In genomic region chr16:30534368-30535105, GRCh38 we compare ENCODE assay signal across 7 cellular contexts. TPM values are rescaled to one million over a fixed set of nuclear protein-coding genes. Genes with fewer than 3 reads are reported as not detected.
DNase-seq lines count a peak whose midpoint lies in the region; ATAC-seq and TF ChIP-seq lines count a peak whose summit lies in the region.

Gene ZNF747, minus strand, starts transcription at chr16:30534858. Its CDS starts 179 bp downstream, at chr16:30534679.

- H3K9me3 Mint-ChIP-seq in WTC11 (no peaks in the 10 kb centered on the region), immature natural killer cell (no peaks in the 10 kb centered on the region)

- intact Hi-C loops in mammary epithelial cell (cut with micrococcal nuclease), result loop anchor here (1.0 to 10.0 kb wide), 9 partner anchors 7 to 160 kb away; partner anchors contain the start of genes DCTPP1, SEPHS2, SRCAP and ZNF764

- H3K79me2 ChIP-seq in mammary epithelial cell (ENCODE audit: insufficient read depth, low read length) (peaks cover 20% of the 10 kb centered on the region), smooth muscle cell (ENCODE audit: low read depth) (peaks cover 17% of the 10 kb centered on the region)

- peaks cover 16% of the 10 kb centered on the region for H3K36me3 Mint-ChIP-seq in WTC11
- peaks cover 0 to 5% (median 4%) of the 10 kb centered on the region in 3 donors for H3K36me3 Mint-ChIP-seq in immature natural killer cell

- H3K4me3 Mint-ChIP-seq in WTC11 (peak within 1 kb of the TSS; percentile 95), immature natural killer cell (peak within 1 kb of the TSS; percentile 91 to 98 (median 92))

- 3% methylated on average over 20 of the region's 70 CpGs for WGBS in mammary epithelial cell (ENCODE audit: low coverage, missing lambda C conversion rate)
- WGBS in smooth muscle cell (ENCODE audit: low lambda C conversion rate), result 2% methylated on average over 56 of the region's 70 CpGs

- in situ Hi-C loops in mammary epithelial cell (cut with MboI; ENCODE audit: low sequenced_read_pairs in 2 of 2), result loop anchor here in 1 of 2 donors (10.0 kb wide), 1 partner anchor 90 kb away; the partner anchor contains the start of gene SEPHS2

- TF ChIP-seq CTCF in WTC11 (IDR thresholded peaks at IDR 0.05) (no peak), mammary epithelial cell (conservative IDR thresholded peaks at IDR 0.05 in 1 of 2, IDR thresholded peaks at IDR 0.05 in 1 of 2; ENCODE audit: extremely low read depth in 1 of 2, insufficient read depth in 1 of 2, low read depth in 1 of 2, low read length in 2 of 2) (peak in 1 of 2 donors; percentile 7), smooth muscle cell (IDR thresholded peaks at IDR 0.05; ENCODE audit: borderline replicate concordance, insufficient read depth, poor library complexity, severe bottlenecking) (no peak)

- H4K20me1 ChIP-seq in mammary epithelial cell (ENCODE audit: insufficient read depth, low read length), result no peaks in the 10 kb centered on the region
- H4K20me1 ChIP-seq in smooth muscle cell (ENCODE audit: low read depth), result no peaks in the 10 kb centered on the region

- H3K36me3 ChIP-seq in mammary epithelial cell (ENCODE audit: insufficient read depth, low read length) (no peaks in the 10 kb centered on the region), smooth muscle cell (ENCODE audit: low read depth) (no peaks in the 10 kb centered on the region)

- H3K4me3 ChIP-seq in mammary epithelial cell (replicated peaks in 1 of 3; ENCODE audit: insufficient read depth in 1 of 3, low read depth in 2 of 3, low read length in 3 of 3), result peak within 1 kb of the TSS; percentile 50 to 64 (median 57)
- H3K4me3 ChIP-seq in smooth muscle cell, result peak within 1 kb of the TSS; percentile 85

- POLR2A ChIA-PET in WTC11 (lab: Charles Lee), result interaction anchor here (0.6 to 3.1 kb wide), 13 partner anchors 16 to 116 kb away, joined by 3 to 42 read pairs (median 4); partner anchors contain the start of genes ZNF688, ZNF689 and ZNF764

- H3F3A ChIP-seq in smooth muscle cell (ENCODE audit: low read depth), result peaks cover 4% of the 10 kb centered on the region

- peak within 1 kb of the TSS; percentile 88 for H2AFZ ChIP-seq in mammary epithelial cell (ENCODE audit: low read depth, low read length)
- peak within 1 kb of the TSS; percentile 99 for H2AFZ ChIP-seq in smooth muscle cell (ENCODE audit: low read depth)

- no peaks in the 10 kb centered on the region for H3K27me3 Mint-ChIP-seq in WTC11 (ENCODE audit: low read depth)
- H3K27me3 Mint-ChIP-seq in immature natural killer cell (ENCODE audit: low read depth in 3 of 3), result peaks cover 3 to 7% (median 4%) of the 10 kb centered on the region in 3 donors

- peak within 1 kb of the TSS; percentile 71 for H3K9ac ChIP-seq in mammary epithelial cell (ENCODE audit: insufficient read depth, low read length)
- peak within 1 kb of the TSS; percentile 89 for H3K9ac ChIP-seq in smooth muscle cell (ENCODE audit: low read depth)

- H3K27me3 ChIP-seq in mammary epithelial cell (ENCODE audit: insufficient read depth, low read length), result no peaks in the 10 kb centered on the region
- no peaks in the 10 kb centered on the region for H3K27me3 ChIP-seq in smooth muscle cell (ENCODE audit: low read depth)

- ATAC-seq in GM18511 (IDR thresholded peaks at IDR 0.05; ENCODE audit: unreplicated experiment), result peak; percentile 72
- ATAC-seq in HG03097 (IDR thresholded peaks at IDR 0.05; ENCODE audit: low FRiP score, unreplicated experiment), result peak; percentile 54
- peak; percentile 68 for ATAC-seq in WTC11

- no TSS peak for BruUV-seq in mammary epithelial cell (replicated peaks; lab: Mats Ljungman, UMichigan)

- dilution Hi-C loops in mammary epithelial cell (cut with HindIII; ENCODE audit: low sequenced_read_pairs), result no loop called here

- H3K9me3 ChIP-seq in mammary epithelial cell (replicated peaks; ENCODE audit: insufficient read depth, low read length) (no peaks in the 10 kb centered on the region), smooth muscle cell (replicated peaks; ENCODE audit: low read depth) (no peaks in the 10 kb centered on the region)

- H3K4me2 ChIP-seq in mammary epithelial cell (ENCODE audit: insufficient read depth, low read depth, low read length), result peak within 1 kb of the TSS; percentile 81
- H3K4me2 ChIP-seq in smooth muscle cell, result peak within 1 kb of the TSS; percentile 89

- peak; percentile 86 for DNase-seq in NCI-H2227 treated with DMSO at 0.1 percent for 48 hours (lab: John Stamatoyannopoulos, UW)
- DNase-seq in WTC11 (ENCODE audit: low spot score), result peak; percentile 89
- DNase-seq in mammary epithelial cell, result peak; percentile 75
- peak; percentile 89 to 91 (median 90) for DNase-seq in immature natural killer cell
- DNase-seq in smooth muscle cell (lab: John Stamatoyannopoulos, UW; ENCODE audit: unreplicated experiment), result peak; percentile 51

- CTCF ChIA-PET in WTC11 (lab: Charles Lee) (interaction anchor here (0.5 to 4.7 kb wide), 15 partner anchors 16 to 422 kb away, joined by 3 to 41 read pairs (median 6); partner anchors contain the start of genes DCTPP1, ZNF688, ZNF764 and ZNF785), mammary epithelial cell (lab: Charles Lee; ENCODE audit: low non-redundant PET) (interaction anchor here (1.5 kb wide), 1 partner anchor 105 kb away, joined by 9 read pairs; the partner anchor contains the start of gene DCTPP1)

- H3K27ac ChIP-seq in mammary epithelial cell (ENCODE audit: insufficient read depth, low read depth, low read length) (peak within 1 kb of the TSS; percentile 71), smooth muscle cell (ENCODE audit: low read depth) (peak within 1 kb of the TSS; percentile 64)

- H3K27ac Mint-ChIP-seq in WTC11 (peak within 1 kb of the TSS; percentile 99), immature natural killer cell (peak within 1 kb of the TSS; percentile 91 to 99 (median 97))

- H3K4me1 Mint-ChIP-seq in WTC11 (peaks cover 27% of the 10 kb centered on the region), immature natural killer cell (peaks cover 27 to 36% of the 10 kb centered on the region in 2 donors)

- H3K4me1 ChIP-seq in mammary epithelial cell (ENCODE audit: insufficient read depth, low read length), result peaks cover 15% of the 10 kb centered on the region
- peaks cover 13% of the 10 kb centered on the region for H3K4me1 ChIP-seq in smooth muscle cell (ENCODE audit: low read depth)

TF ChIP-seq in WTC11, 78 proteins besides CTCF, POLR2A, EP300 and RAD21 (continues in another document):
- peak; percentile 7; the same call in 1 of the 2 replicates for TF ChIP-seq GABPB1 (CRISPR knock-in tag; IDR thresholded peaks at IDR 0.05)
- TF ChIP-seq, protein P1, sequence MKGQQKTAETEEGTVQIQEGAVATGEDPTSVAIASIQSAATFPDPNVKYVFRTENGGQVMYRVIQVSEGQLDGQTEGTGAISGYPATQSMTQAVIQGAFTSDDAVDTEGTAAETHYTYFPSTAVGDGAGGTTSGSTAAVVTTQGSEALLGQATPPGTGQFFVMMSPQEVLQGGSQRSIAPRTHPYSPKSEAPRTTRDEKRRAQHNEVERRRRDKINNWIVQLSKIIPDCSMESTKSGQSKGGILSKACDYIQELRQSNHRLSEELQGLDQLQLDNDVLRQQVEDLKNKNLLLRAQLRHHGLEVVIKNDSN (CRISPR knock-in tag; IDR thresholded peaks at IDR 0.05), result 0 out of 2 replicates have a peak, but pooled peaks have one; percentile 15
- peak; percentile 83 for TF ChIP-seq NR2C2 (CRISPR knock-in tag; IDR thresholded peaks at IDR 0.05)
- TF ChIP-seq, protein P2, sequence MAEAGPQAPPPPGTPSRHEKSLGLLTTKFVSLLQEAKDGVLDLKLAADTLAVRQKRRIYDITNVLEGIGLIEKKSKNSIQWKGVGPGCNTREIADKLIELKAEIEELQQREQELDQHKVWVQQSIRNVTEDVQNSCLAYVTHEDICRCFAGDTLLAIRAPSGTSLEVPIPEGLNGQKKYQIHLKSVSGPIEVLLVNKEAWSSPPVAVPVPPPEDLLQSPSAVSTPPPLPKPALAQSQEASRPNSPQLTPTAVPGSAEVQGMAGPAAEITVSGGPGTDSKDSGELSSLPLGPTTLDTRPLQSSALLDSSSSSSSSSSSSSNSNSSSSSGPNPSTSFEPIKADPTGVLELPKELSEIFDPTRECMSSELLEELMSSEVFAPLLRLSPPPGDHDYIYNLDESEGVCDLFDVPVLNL (CRISPR knock-in tag; IDR thresholded peaks at IDR 0.05; ENCODE audit: borderline replicate concordance, low read depth), result no peak
- TF ChIP-seq RELA (CRISPR knock-in tag; IDR thresholded peaks at IDR 0.05; ENCODE audit: borderline replicate concordance), result peak; percentile 69; the same call in 1 of the 2 replicates
- peak; percentile 45; the same call in 1 of the 2 replicates for TF ChIP-seq ZBTB21 (CRISPR knock-in tag; IDR thresholded peaks at IDR 0.05; ENCODE audit: borderline replicate concordance)
- peak; percentile 70; the same call in 1 of the 2 replicates for TF ChIP-seq HMGXB4 (CRISPR knock-in tag; IDR thresholded peaks at IDR 0.05)
- TF ChIP-seq JUN (CRISPR knock-in tag; IDR thresholded peaks at IDR 0.05), result peak; percentile 65; the same call in 1 of the 2 replicates

RNA-seq across cellular contexts. Expression of gene ZNF747, which starts in this region (rescaled TPM):
- total RNA-seq in WTC11 (2021) (11.3 to 11.7 TPM (median 11.5 TPM) in 3 replicates), mammary epithelial cell (10 to 100 TPM in 1 of 2 donors, 1 to 10 TPM in 1; 6.7 to 11.0 TPM), smooth muscle cell (5.6 and 6.3 TPM in 2 replicates)
- polyA plus RNA-seq in mammary epithelial cell (4.8 TPM), immature natural killer cell (10 to 100 TPM in 1 of 3 donors, 1 to 10 TPM in 2; 7.4 to 10.2 (median 8.3) TPM), smooth muscle cell (5.7 and 6.9 TPM in 2 replicates)
- polyA minus RNA-seq in mammary epithelial cell, result 6.8 TPM

Comparison
In these comparisons a context has a peak if more than half of its experiments do, and no peak if none do; other contexts are left out.
1. Peak in every context shown above with its lines: DNase-seq, ATAC-seq, H3K4me3 ChIP-seq and H3K27ac ChIP-seq.